25 cellular contexts compared by ENCODE assay signal in the genomic region with DNA sequence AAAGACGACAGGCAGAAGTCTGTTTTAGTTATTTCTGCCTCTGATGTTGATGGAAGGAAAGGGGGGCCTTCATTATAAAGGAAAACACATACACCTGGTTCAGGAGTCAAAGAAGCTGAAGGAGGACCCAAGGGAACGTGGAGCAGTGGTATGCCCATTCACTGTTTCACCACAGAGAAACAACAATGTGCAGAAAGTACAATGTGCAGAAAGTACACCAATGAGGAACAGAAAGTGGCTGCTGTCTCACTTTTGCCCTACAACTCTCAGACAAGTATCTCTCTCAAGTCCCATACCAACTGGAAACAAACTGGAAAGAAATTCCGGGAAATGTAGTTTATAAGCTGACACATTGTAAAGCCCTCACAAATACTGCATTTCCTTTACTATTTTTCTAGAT.
"Had no signal": no experiment of that assay in that cellular context is flagged by ENCODE, and none has a peak within 500 bp of the region (broad histone marks: within the 10 kb centered on the region; RNA-seq: fewer than 3 reads in every experiment).

No MANE protein-coding gene starts in this region.

- H3K9me3 ChIP-seq: Peyer's patch, SJCRH30 had no signal

- H3K4me2 ChIP-seq: KMS-11, PC-9 had no signal

- H3K27me3 ChIP-seq: Peyer's patch, SJCRH30 had no signal

- H3K9ac ChIP-seq: KMS-11 had no signal

- H3K36me3 ChIP-seq: Peyer's patch, SJCRH30 had no signal

- DNase-seq: Kasumi-1, NCI-H1092, NCI-H1105 treated with DMSO at 0.1 percent for 48 hours, NCI-H1417 treated with DMSO at 0.1 percent for 48 hours, NCI-H146, NCI-H1694 treated with DMSO at 0.1 percent for 48 hours, NCI-H1930, NCI-H2081, NCI-H2107, NCI-H2227 treated with DMSO at 0.1 percent for 48 hours, NCI-H524, NCI-H526 treated with DMSO at 0.1 percent for 48 hours, NCI-H748 treated with DMSO at 0.1 percent for 48 hours, OCI-M1, PC-9, Peyer's patch, SHP77 treated with DMSO at 0.1 percent for 48 hours, SJCRH30, T-helper 2 cell had no signal

- ATAC-seq: K562, Right ventricle myocardium inferior, SK-N-SH treated with all-trans-retinoic acid at 6 μM for 48 hours had no signal

- H3K4me3 ChIP-seq: K562, PC-9, Peyer's patch, SJCRH30 had no signal

- H3K4me1 ChIP-seq: Peyer's patch, SJCRH30 had no signal

- H2AFZ ChIP-seq: PC-9 had no signal

- H3K27ac ChIP-seq: HL-60, KMS-11, PC-9, Peyer's patch, SJCRH30 had no signal

- FAIRE-seq: HTR-8/SVneo, K562 had no signal
